Comparison of ENCODE assay signal across 1 cellular context in the genomic region with DNA sequence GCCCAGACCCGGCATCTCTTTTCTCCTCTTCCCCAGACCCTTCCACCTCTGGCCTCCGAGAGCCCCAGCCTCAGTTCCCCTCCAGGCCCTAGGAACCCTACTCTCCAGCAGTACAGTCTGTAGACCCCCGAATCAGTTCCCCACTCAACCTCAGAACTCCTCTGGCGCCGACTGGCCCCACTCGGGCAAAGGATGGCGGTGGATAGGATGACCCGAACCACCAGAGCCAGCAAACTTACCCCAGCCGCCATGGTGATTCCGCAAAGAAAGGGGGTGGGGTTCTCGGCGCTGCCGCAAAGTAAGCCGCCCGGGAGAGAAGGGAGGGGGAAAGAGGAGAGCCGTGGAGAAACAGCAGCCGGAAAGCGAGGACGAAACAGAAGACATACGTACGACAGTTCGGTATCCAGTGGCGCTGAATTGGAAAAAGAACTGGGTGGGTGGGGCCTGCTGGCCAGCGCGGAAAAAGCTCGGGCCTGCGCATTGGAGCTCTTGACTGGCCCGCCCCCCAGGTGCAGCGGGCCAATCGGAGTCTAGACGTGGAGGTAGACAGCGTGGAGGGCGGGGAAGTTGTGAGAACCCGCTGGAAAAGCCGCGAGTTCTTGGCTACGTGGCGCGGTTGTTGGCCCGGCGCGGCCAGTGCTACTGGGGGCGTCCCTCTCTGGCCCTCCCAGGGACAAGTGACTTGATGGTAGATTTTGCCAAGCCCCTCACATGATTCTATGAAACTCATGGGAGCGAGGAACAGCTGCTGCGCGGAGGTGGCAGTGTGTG.
A peak's percentile ranks its signal among the peaks of the same experiment; 100 is the strongest.
TF ChIP-seq lines count a peak whose summit lies in the region.

A gene with protein sequence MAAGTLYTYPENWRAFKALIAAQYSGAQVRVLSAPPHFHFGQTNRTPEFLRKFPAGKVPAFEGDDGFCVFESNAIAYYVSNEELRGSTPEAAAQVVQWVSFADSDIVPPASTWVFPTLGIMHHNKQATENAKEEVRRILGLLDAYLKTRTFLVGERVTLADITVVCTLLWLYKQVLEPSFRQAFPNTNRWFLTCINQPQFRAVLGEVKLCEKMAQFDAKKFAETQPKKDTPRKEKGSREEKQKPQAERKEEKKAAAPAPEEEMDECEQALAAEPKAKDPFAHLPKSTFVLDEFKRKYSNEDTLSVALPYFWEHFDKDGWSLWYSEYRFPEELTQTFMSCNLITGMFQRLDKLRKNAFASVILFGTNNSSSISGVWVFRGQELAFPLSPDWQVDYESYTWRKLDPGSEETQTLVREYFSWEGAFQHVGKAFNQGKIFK (minus strand): TSS at position 300 of the 771 bp plus-strand sequence. CDS start 49 bp downstream, at position 251.

TF ChIP-seq in K562, 482 proteins besides CTCF, POLR2A, EP300 and RAD21 (continued from another document and continues in another):
- TF ChIP-seq EWSR1 (IDR thresholded peaks at IDR 0.05; ENCODE audit: borderline replicate concordance, low read depth, partially characterized antibody) (no peak), ZC3H11A (IDR thresholded peaks at IDR 0.05; ENCODE audit: low read depth, low read length) (no peak), SMAD4 (CRISPR knock-in tag; conservative IDR thresholded peaks at IDR 0.05) (no peak), CCNT2 (IDR thresholded peaks at IDR 0.05; ENCODE audit: borderline replicate concordance, extremely low read depth, insufficient read length, low read depth, low read length) (peak; percentile 47), FOXM1 (IDR thresholded peaks at IDR 0.05; ENCODE audit: low read depth) (no peak), FOXM1 (CRISPR knock-in tag; IDR thresholded peaks at IDR 0.05; ENCODE audit: low read depth) (no peak), NONO (IDR thresholded peaks at IDR 0.05; ENCODE audit: low read depth in 2 of 2, low read length in 1 of 2) (peak in 1 of 2 experiments; percentile 41; a peak in 1 of 4 replicates), ZBED1 (IDR thresholded peaks at IDR 0.05) (no peak), GABPB2 (CRISPR knock-in tag; conservative IDR thresholded peaks at IDR 0.05) (no peak), KAT8 (IDR thresholded peaks at IDR 0.05; ENCODE audit: low read depth) (no peak), MEF2D (tag; conservative IDR thresholded peaks at IDR 0.05; ENCODE audit: low read depth) (no peak), PHF8 (IDR thresholded peaks at IDR 0.05; ENCODE audit: borderline replicate concordance, low read length) (peak; percentile 86; the same call in 1 of the 2 replicates), MTA3 (IDR thresholded peaks at IDR 0.05; ENCODE audit: borderline replicate concordance) (peak; percentile 63), SAFB2 (IDR thresholded peaks at IDR 0.05; ENCODE audit: borderline replicate concordance, low read depth, low read length, severe bottlenecking) (no peak), RUNX1 (IDR thresholded peaks at IDR 0.05; ENCODE audit: low read depth) (no peak), ELF4 (CRISPR knock-in tag; IDR thresholded peaks at IDR 0.05) (0 out of 2 replicates have a peak, but pooled peaks have one; percentile 19), MYBL2 (IDR thresholded peaks at IDR 0.05; ENCODE audit: low read depth) (no peak), MYBL2 (CRISPR knock-in tag; IDR thresholded peaks at IDR 0.05; ENCODE audit: borderline replicate concordance) (no peak), ZNF766 (CRISPR knock-in tag; conservative IDR thresholded peaks at IDR 0.05) (no peak), ZFP1 (CRISPR knock-in tag; IDR thresholded peaks at IDR 0.05) (no peak), ZNF668 (CRISPR knock-in tag; IDR thresholded peaks at IDR 0.05) (no peak), ELF1 (tag; IDR thresholded peaks at IDR 0.05) (0 out of 2 replicates have a peak, but pooled peaks have one; percentile 12), NR2C2 (CRISPR knock-in tag; IDR thresholded peaks at IDR 0.05) (no peak), NR2C2 (tag; IDR thresholded peaks at IDR 0.05) (no peak), SMC3 (conservative IDR thresholded peaks at IDR 0.05; ENCODE audit: insufficient read depth, low read depth, low read length) (no peak), XRCC3 (IDR thresholded peaks at IDR 0.05) (no peak), HOXB6 (CRISPR knock-in tag; IDR thresholded peaks at IDR 0.05; ENCODE audit: borderline replicate concordance) (no peak), NEUROD1 (IDR thresholded peaks at IDR 0.05; ENCODE audit: borderline replicate concordance, low read depth, low read length, partially characterized antibody) (peak; percentile 16), TRIM28 (IDR thresholded peaks at IDR 0.05) (no peak), CTBP1 (IDR thresholded peaks at IDR 0.05; ENCODE audit: borderline replicate concordance) (no peak; the same call in 1 of the 2 replicates), ZNF184 (CRISPR knock-in tag; IDR thresholded peaks at IDR 0.05) (no peak)
- TF ChIP-seq, protein P1, sequence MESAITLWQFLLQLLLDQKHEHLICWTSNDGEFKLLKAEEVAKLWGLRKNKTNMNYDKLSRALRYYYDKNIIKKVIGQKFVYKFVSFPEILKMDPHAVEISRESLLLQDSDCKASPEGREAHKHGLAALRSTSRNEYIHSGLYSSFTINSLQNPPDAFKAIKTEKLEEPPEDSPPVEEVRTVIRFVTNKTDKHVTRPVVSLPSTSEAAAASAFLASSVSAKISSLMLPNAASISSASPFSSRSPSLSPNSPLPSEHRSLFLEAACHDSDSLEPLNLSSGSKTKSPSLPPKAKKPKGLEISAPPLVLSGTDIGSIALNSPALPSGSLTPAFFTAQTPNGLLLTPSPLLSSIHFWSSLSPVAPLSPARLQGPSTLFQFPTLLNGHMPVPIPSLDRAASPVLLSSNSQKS (CRISPR knock-in tag; IDR thresholded peaks at IDR 0.05): no peak
- TF ChIP-seq, protein P2, sequence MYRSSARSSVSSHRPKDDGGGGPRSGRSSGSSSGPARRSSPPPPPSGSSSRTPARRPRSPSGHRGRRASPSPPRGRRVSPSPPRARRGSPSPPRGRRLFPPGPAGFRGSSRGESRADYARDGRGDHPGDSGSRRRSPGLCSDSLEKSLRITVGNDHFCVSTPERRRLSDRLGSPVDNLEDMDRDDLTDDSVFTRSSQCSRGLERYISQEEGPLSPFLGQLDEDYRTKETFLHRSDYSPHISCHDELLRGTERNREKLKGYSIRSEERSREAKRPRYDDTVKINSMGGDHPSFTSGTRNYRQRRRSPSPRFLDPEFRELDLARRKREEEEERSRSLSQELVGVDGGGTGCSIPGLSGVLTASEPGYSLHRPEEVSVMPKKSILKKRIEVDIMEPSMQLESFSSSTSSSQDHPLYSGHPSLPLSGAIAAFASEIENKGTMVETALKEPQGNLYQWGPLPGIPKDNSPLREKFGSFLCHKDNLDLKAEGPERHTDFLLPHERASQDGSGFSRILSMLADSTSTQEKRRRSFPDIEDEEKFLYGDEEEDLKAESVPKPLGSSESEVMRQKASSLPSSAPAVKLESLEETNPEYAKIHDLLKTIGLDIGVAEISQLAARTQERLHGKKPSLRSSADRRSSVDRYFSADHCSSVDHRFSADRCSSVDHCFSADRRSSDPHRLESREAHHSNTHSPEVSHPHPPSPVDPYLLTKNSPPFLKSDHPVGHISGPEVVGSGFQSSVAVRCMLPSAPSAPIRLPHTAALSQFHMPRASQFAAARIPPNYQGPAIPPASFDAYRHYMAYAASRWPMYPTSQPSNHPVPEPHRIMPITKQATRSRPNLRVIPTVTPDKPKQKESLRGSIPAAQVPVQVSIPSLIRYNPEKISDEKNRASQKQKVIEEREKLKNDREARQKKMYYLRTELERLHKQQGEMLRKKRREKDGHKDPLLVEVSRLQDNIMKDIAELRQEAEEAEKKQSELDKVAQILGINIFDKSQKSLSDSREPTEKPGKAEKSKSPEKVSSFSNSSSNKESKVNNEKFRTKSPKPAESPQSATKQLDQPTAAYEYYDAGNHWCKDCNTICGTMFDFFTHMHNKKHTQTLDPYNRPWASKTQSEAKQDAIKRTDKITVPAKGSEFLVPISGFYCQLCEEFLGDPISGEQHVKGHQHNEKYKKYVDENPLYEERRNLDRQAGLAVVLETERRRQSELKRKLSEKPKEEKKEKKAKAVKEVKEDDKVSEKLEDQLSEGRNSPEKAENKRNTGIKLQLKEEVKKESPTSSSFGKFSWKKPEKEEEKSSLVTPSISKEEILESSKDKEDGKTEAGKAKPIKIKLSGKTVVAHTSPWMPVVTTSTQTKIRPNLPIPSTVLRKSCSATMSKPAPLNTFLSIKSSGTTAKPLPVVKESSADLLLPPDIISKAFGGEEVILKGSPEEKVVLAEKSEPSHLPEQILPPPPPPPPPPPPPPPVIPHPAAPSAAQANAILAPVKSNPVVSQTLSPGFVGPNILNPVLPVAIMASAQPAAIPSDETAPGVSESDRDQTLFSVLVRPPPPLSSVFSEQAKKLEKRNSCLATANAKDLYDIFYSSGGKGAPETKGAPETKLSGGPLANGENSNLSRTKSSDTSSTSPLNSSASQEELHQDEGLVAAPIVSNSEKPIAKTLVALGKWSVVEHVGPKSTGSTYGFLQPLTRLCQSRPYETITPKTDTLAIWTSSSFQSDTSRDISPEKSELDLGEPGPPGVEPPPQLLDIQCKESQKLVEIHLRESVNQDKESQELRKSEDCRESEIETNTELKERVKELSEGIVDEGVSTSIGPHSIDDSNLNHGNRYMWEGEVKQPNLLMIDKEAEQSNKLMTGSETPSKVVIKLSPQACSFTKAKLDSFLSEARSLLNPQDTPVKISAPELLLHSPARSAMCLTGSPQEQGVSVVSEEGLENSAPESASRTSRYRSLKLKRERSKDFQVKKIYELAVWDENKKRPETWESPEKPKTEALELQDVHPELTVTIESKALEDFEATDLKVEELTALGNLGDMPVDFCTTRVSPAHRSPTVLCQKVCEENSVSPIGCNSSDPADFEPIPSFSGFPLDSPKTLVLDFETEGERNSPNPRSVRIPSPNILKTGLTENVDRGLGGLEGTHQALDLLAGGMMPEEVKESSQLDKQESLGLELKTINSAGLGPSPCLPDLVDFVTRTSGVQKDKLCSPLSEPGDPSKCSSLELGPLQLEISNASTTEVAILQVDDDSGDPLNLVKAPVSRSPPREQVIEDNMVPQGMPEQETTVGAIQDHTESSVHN (IDR thresholded peaks at IDR 0.05; ENCODE audit: borderline replicate concordance in 1 of 2, low read depth in 1 of 2): peak in 1 of 2 experiments; percentile 83; a peak in 2 of 4 replicates
- TF ChIP-seq, protein P3, sequence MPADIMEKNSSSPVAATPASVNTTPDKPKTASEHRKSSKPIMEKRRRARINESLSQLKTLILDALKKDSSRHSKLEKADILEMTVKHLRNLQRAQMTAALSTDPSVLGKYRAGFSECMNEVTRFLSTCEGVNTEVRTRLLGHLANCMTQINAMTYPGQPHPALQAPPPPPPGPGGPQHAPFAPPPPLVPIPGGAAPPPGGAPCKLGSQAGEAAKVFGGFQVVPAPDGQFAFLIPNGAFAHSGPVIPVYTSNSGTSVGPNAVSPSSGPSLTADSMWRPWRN (IDR thresholded peaks at IDR 0.05; ENCODE audit: low read depth): no peak
- TF ChIP-seq, protein P4, sequence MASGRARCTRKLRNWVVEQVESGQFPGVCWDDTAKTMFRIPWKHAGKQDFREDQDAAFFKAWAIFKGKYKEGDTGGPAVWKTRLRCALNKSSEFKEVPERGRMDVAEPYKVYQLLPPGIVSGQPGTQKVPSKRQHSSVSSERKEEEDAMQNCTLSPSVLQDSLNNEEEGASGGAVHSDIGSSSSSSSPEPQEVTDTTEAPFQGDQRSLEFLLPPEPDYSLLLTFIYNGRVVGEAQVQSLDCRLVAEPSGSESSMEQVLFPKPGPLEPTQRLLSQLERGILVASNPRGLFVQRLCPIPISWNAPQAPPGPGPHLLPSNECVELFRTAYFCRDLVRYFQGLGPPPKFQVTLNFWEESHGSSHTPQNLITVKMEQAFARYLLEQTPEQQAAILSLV (tag; IDR thresholded peaks at IDR 0.05): no peak
- TF ChIP-seq, protein P5, sequence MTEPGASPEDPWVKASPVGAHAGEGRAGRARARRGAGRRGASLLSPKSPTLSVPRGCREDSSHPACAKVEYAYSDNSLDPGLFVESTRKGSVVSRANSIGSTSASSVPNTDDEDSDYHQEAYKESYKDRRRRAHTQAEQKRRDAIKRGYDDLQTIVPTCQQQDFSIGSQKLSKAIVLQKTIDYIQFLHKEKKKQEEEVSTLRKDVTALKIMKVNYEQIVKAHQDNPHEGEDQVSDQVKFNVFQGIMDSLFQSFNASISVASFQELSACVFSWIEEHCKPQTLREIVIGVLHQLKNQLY (CRISPR knock-in tag; conservative IDR thresholded peaks at IDR 0.05): no peak; a peak in 1 of 4 replicates
- TF ChIP-seq, protein P6, sequence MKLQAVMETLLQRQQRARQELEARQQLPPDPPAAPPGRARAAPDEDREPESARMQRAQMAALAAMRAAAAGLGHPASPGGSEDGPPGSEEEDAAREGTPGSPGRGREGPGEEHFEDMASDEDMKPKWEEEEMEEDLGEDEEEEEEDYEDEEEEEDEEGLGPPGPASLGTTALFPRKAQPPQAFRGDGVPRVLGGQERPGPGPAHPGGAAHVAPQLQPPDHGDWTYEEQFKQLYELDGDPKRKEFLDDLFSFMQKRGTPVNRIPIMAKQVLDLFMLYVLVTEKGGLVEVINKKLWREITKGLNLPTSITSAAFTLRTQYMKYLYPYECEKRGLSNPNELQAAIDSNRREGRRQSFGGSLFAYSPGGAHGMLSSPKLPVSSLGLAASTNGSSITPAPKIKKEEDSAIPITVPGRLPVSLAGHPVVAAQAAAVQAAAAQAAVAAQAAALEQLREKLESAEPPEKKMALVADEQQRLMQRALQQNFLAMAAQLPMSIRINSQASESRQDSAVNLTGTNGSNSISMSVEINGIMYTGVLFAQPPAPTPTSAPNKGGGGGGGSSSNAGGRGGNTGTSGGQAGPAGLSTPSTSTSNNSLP (IDR thresholded peaks at IDR 0.05; ENCODE audit: borderline replicate concordance, low read depth, low read length): no peak
- TF ChIP-seq, protein P7, sequence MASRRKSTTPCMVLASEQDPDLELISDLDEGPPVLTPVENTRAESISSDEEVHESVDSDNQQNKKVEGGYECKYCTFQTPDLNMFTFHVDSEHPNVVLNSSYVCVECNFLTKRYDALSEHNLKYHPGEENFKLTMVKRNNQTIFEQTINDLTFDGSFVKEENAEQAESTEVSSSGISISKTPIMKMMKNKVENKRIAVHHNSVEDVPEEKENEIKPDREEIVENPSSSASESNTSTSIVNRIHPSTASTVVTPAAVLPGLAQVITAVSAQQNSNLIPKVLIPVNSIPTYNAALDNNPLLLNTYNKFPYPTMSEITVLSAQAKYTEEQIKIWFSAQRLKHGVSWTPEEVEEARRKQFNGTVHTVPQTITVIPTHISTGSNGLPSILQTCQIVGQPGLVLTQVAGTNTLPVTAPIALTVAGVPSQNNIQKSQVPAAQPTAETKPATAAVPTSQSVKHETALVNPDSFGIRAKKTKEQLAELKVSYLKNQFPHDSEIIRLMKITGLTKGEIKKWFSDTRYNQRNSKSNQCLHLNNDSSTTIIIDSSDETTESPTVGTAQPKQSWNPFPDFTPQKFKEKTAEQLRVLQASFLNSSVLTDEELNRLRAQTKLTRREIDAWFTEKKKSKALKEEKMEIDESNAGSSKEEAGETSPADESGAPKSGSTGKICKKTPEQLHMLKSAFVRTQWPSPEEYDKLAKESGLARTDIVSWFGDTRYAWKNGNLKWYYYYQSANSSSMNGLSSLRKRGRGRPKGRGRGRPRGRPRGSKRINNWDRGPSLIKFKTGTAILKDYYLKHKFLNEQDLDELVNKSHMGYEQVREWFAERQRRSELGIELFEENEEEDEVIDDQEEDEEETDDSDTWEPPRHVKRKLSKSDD (conservative IDR thresholded peaks at IDR 0.05; ENCODE audit: low read length): 0 out of 2 replicates have a peak, but pooled peaks have one; percentile 16
- TF ChIP-seq, protein P8, sequence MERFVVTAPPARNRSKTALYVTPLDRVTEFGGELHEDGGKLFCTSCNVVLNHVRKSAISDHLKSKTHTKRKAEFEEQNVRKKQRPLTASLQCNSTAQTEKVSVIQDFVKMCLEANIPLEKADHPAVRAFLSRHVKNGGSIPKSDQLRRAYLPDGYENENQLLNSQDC (CRISPR knock-in tag; IDR thresholded peaks at IDR 0.05): 0 out of 2 replicates have a peak, but pooled peaks have one; percentile 21
